Comparison of ENCODE assay signal across 18 cellular contexts in the genomic region with DNA sequence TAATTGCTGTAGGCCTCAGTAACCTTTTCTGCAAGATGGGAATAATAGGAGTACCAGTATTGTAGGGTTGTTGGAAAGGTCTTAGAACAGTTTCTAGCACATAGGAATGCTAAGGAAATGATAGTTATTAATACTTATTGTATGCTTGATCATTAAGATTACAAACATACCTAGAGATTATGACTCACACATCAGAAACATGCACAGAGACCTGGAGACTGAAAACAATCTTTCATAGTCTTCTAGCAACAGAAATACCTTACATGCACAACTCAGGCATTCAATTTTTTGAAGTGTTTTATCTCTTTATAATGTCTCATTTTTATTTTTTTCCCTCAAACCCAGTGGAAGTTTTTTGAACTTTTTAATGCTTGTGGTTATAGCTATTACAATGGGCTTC.
DNase-seq lines count a peak whose midpoint lies in the region; TF ChIP-seq lines count a peak whose summit lies in the region.
"Had no signal": no experiment of that assay in that cellular context is flagged by ENCODE, and none has a peak within 500 bp of the region (broad histone marks: within the 10 kb centered on the region; RNA-seq: fewer than 3 reads in every experiment).

No MANE protein-coding gene starts in this region.

- H2AFZ ChIP-seq in mammary epithelial cell (ENCODE audit: low read depth, low read length), result no peak overlapping the region

- TF ChIP-seq CTCF in AG10803 (conservative IDR thresholded peaks at IDR 0.05; ENCODE audit: low read length) (no peak), mammary epithelial cell (conservative IDR thresholded peaks at IDR 0.05 in 1 of 2, IDR thresholded peaks at IDR 0.05 in 1 of 2; ENCODE audit: extremely low read depth in 1 of 2, insufficient read depth in 1 of 2, low read depth in 1 of 2, low read length in 2 of 2) (no peak)

- no peak overlapping the region for H3K27ac ChIP-seq in mammary epithelial cell (ENCODE audit: insufficient read depth, low read depth, low read length)

- H3K4me1 ChIP-seq in mammary epithelial cell (ENCODE audit: insufficient read depth, low read length), result peaks cover 14% of the 10 kb centered on the region

- H3K4me3 ChIP-seq in AG10803 (ENCODE audit: low read length) (no peak overlapping the region), mammary epithelial cell (replicated peaks in 1 of 3; ENCODE audit: insufficient read depth in 1 of 3, low read depth in 2 of 3, low read length in 3 of 3) (no peak overlapping the region)

- H3K9me3 ChIP-seq in mammary epithelial cell (replicated peaks; ENCODE audit: insufficient read depth, low read length), result no peaks in the 10 kb centered on the region
- H3K9me3 ChIP-seq: BE2C had no signal

- intact Hi-C loops in mammary epithelial cell (cut with micrococcal nuclease), result no loop called here

- DNase-seq in AG10803 (ENCODE audit: low read depth) (peak; percentile 15), NCI-H226 (peak; percentile 29), mammary epithelial cell (peak; percentile 43), iris pigment epithelial cell (ENCODE audit: low read depth) (peak; percentile 44), cerebellum (ENCODE audit: low spot score) (no peak), NCI-H2171 (lab: John Stamatoyannopoulos, UW) (no peak), UCSD-AML1 (lab: John Stamatoyannopoulos, UW; ENCODE audit: unreplicated experiment) (no peak)
- no peak for DNase-seq in activated CD8-positive, alpha-beta memory T cell treated with anti-CD3 and anti-CD28 coated beads, Interleukin-2, amount 50 U/mL, for 4 hours
- DNase-seq: 8988T; BE2C; CD4-positive, CD25-positive, alpha-beta regulatory T cell; HCEC 1CT; KBM-7; NCI-H1436; NCI-H2029; NCI-H446 treated with DMSO at 0.1 percent for 48 hours; NK-92 treated with Interleukin-12 subunit alpha and Interleukin-12 subunit beta, amount 100 ng/mL, for 24 hours; SHP77 treated with DMSO at 0.1 percent for 48 hours had no signal

- CTCF ChIA-PET in mammary epithelial cell (lab: Charles Lee; ENCODE audit: low non-redundant PET), result no interaction called here

- no peaks in the 10 kb centered on the region for H3K27me3 ChIP-seq in mammary epithelial cell (ENCODE audit: insufficient read depth, low read length)
- H3K27me3 ChIP-seq: BE2C had no signal

- no peaks in the 10 kb centered on the region for H4K20me1 ChIP-seq in mammary epithelial cell (ENCODE audit: insufficient read depth, low read length)

- dilution Hi-C loops in mammary epithelial cell (cut with HindIII; ENCODE audit: low sequenced_read_pairs), result no loop called here

- no peaks in the 10 kb centered on the region for H3K36me3 ChIP-seq in mammary epithelial cell (ENCODE audit: insufficient read depth, low read length)
- H3K36me3 ChIP-seq: BE2C had no signal

- BruUV-seq in mammary epithelial cell (replicated peaks; lab: Mats Ljungman, UMichigan), result no TSS peak

- in situ Hi-C loops in mammary epithelial cell (cut with MboI; ENCODE audit: low sequenced_read_pairs in 2 of 2), result no loop called here

- H3K79me2 ChIP-seq in mammary epithelial cell (ENCODE audit: insufficient read depth, low read length), result no peaks in the 10 kb centered on the region

- no peak overlapping the region for H3K9ac ChIP-seq in mammary epithelial cell (ENCODE audit: insufficient read depth, low read length)

- H3K4me2 ChIP-seq in mammary epithelial cell (ENCODE audit: insufficient read depth, low read depth, low read length), result peak overlapping the region; percentile 22

Comparison
In these comparisons a context has a peak if more than half of its experiments do, and no peak if none do; other contexts are left out.
1. DNase-seq: peak in AG10803 (single experiment), NCI-H226 (single experiment), mammary epithelial cell (single experiment) and iris pigment epithelial cell (single experiment); none in activated CD8-positive, alpha-beta memory T cell treated with anti-CD3 and anti-CD28 coated beads, Interleukin-2, amount 50 U/mL, for 4 hours (single experiment), cerebellum (single experiment), NCI-H2171 (single experiment) and UCSD-AML1 (single experiment).